Comparison of ENCODE assay signal across 6 cellular contexts in genomic region chr12:6970096-6970527, GRCh38. TPM values are rescaled to one million over a fixed set of nuclear protein-coding genes. Genes with fewer than 3 reads are reported as not detected.
DNase-seq lines count a peak whose midpoint lies in the region; ATAC-seq and TF ChIP-seq lines count a peak whose summit lies in the region.

No MANE protein-coding gene starts in this region.

- no peaks in the 10 kb centered on the region for H3K27me3 ChIP-seq in kidney epithelial cell (ENCODE audit: control insufficient read depth, insufficient read depth, low read length)

- TF ChIP-seq CTCF in kidney epithelial cell (IDR thresholded peaks at IDR 0.05; ENCODE audit: insufficient read depth, low read length, poor library complexity, severe bottlenecking), result no peak

- H3K27me3 Mint-ChIP-seq in T-helper 1 cell treated with Interleukin-12 subunit alpha and Interleukin-12 subunit beta and Interleukin-4 antibody, amounts not matched to agents 30 μg/mL and 1 μg/mL, for 36 hours (ENCODE audit: low read depth), result no peaks in the 10 kb centered on the region

- peak overlapping the region; percentile 100 for H3K27ac Mint-ChIP-seq in T-helper 1 cell treated with Interleukin-12 subunit alpha and Interleukin-12 subunit beta and Interleukin-4 antibody, amounts not matched to agents 30 μg/mL and 1 μg/mL, for 36 hours

- POLR2A ChIA-PET in HEK293T (lab: Yijun Ruan, JAX), result interaction anchor here (1.0 kb wide), 1 partner anchor 26 kb away, joined by 8 read pairs; the partner anchor contains the start of genes C12orf57 and RNU7-1

- H3K9me3 Mint-ChIP-seq in T-helper 1 cell treated with Interleukin-12 subunit alpha and Interleukin-12 subunit beta and Interleukin-4 antibody, amounts not matched to agents 30 μg/mL and 1 μg/mL, for 36 hours, result no peaks in the 10 kb centered on the region

- peaks cover 42% of the 10 kb centered on the region for H3K36me3 Mint-ChIP-seq in T-helper 1 cell treated with Interleukin-12 subunit alpha and Interleukin-12 subunit beta and Interleukin-4 antibody, amounts not matched to agents 30 μg/mL and 1 μg/mL, for 36 hours (ENCODE audit: low read depth)

- no peak for ATAC-seq in GM21737 (IDR thresholded peaks at IDR 0.05; ENCODE audit: unreplicated experiment)

- no peak for DNase-seq in HEK293T (ENCODE audit: extremely low spot score)
- DNase-seq in kidney epithelial cell (ENCODE audit: low read depth), result no peak
- no peak for DNase-seq in NCI-H524 (lab: John Stamatoyannopoulos, UW)
- no peak for DNase-seq in NCI-H2107 treated with DMSO at 0.1 percent for 48 hours (lab: John Stamatoyannopoulos, UW; ENCODE audit: unreplicated experiment)

- peak overlapping the region; percentile 92 for H3K4me3 ChIP-seq in kidney epithelial cell (ENCODE audit: low read depth, low read length)

- H3K4me3 Mint-ChIP-seq in T-helper 1 cell treated with Interleukin-12 subunit alpha and Interleukin-12 subunit beta and Interleukin-4 antibody, amounts not matched to agents 30 μg/mL and 1 μg/mL, for 36 hours, result peak overlapping the region; percentile 100

- peaks cover 38% of the 10 kb centered on the region for H3K4me1 Mint-ChIP-seq in T-helper 1 cell treated with Interleukin-12 subunit alpha and Interleukin-12 subunit beta and Interleukin-4 antibody, amounts not matched to agents 30 μg/mL and 1 μg/mL, for 36 hours (ENCODE audit: low read depth)

- peaks cover 4% of the 10 kb centered on the region for H3K36me3 ChIP-seq in kidney epithelial cell (ENCODE audit: control insufficient read depth, insufficient read depth, low read length)

- CTCF ChIA-PET in HEK293T (lab: Yijun Ruan, JAX), result interaction anchor here (2.6 kb wide), 1 partner anchor 26 kb away, joined by 8 read pairs; the partner anchor contains the start of genes C12orf57 and RNU7-1

TF ChIP-seq in HEK293T, 16 proteins besides CTCF, POLR2A, EP300 and RAD21:
- TF ChIP-seq FOXK2 (IDR thresholded peaks at IDR 0.05) (no peak), NFRKB (IDR thresholded peaks at IDR 0.05) (no peak), FOXM1 (IDR thresholded peaks at IDR 0.05; ENCODE audit: borderline replicate concordance) (no peak), HDGF (IDR thresholded peaks at IDR 0.05; ENCODE audit: borderline replicate concordance) (0 out of 2 replicates have a peak, but pooled peaks have one; percentile 6), ARNT (IDR thresholded peaks at IDR 0.05) (no peak), TARDBP (IDR thresholded peaks at IDR 0.05) (no peak)
TF ChIP-seq in HEK293T: peak in this region for 1.

RNA-seq across cellular contexts. Expression of gene PHB2, which starts 0.4 kb away (rescaled TPM):
- total RNA-seq in kidney epithelial cell, result 360 and 474 TPM in 2 replicates

RNA-seq across cellular contexts. Expression of gene EMG1, which starts 0.6 kb away (rescaled TPM):
- total RNA-seq in kidney epithelial cell, result 32.4 and 33.3 TPM in 2 replicates

RNA-seq across cellular contexts. Expression of gene PTPN6, which starts 19.0 kb away (rescaled TPM):
- total RNA-seq in kidney epithelial cell, result 17.0 and 31.3 TPM in 2 replicates

RNA-seq across cellular contexts. Expression of gene C12orf57, which starts 26.3 kb away (rescaled TPM):
- total RNA-seq in kidney epithelial cell, result 216 and 236 TPM in 2 replicates

RNA-seq across cellular contexts. Expression of gene RNU7-1, which starts 26.5 kb away (rescaled TPM):
- total RNA-seq in kidney epithelial cell, result not detected in 2 replicates
